Comparison of ENCODE assay signal across 19 cellular contexts in genomic region chr15:31077981-31078380, GRCh38. TPM values are rescaled to one million over a fixed set of nuclear protein-coding genes. Genes with fewer than 3 reads are reported as not detected.
A peak's percentile ranks its signal among the peaks of the same experiment; 100 is the strongest.
DNase-seq lines count a peak whose midpoint lies in the region; ATAC-seq and TF ChIP-seq lines count a peak whose summit lies in the region.
"Had no signal": no experiment of that assay in that cellular context is flagged by ENCODE, and none has a peak within 500 bp of the region (broad histone marks: within the 10 kb centered on the region; RNA-seq: fewer than 3 reads in every experiment).

No MANE protein-coding gene starts in this region.

- no peaks in the 10 kb centered on the region for H4K20me1 ChIP-seq in OCI-LY3 (ENCODE audit: insufficient read depth, low read length)

- H3K36me3 ChIP-seq in right atrium auricular region (no peaks in the 10 kb centered on the region), OCI-LY3 (replicated peaks; ENCODE audit: low read depth, low read length) (no peaks in the 10 kb centered on the region), mesenchymal stem cell (ENCODE audit: control insufficient read depth in 1 of 2, insufficient read depth in 2 of 2, low read depth in 1 of 2, low read length in 2 of 2) (no peaks in the 10 kb centered on the region), rectal smooth muscle tissue (ENCODE audit: control insufficient read depth, insufficient read depth, low read length) (no peaks in the 10 kb centered on the region)

- H3K79me2 ChIP-seq in OCI-LY3 (ENCODE audit: low read length) = no peaks in the 10 kb centered on the region

- no peak overlapping the region for H2BK12ac ChIP-seq in mesenchymal stem cell (ENCODE audit: low read length in 2 of 2)

- H3K27ac ChIP-seq in right atrium auricular region = no peak overlapping the region
- no peak overlapping the region for H3K27ac ChIP-seq in OCI-LY3 (ENCODE audit: low read length)
- H3K27ac ChIP-seq in mesenchymal stem cell (ENCODE audit: low read length, poor library complexity, severe bottlenecking) = no peak overlapping the region
- H3K27ac ChIP-seq in rectal smooth muscle tissue (ENCODE audit: low read depth, low read length) = no peak overlapping the region
- H3K27ac ChIP-seq: HL-60 had no signal

- no peak overlapping the region for H2AFZ ChIP-seq in OCI-LY3 (ENCODE audit: low read depth, low read length)
- no peak overlapping the region for H2AFZ ChIP-seq in mesenchymal stem cell (ENCODE audit: low read depth, low read length)

- H3K4ac ChIP-seq in mesenchymal stem cell (ENCODE audit: low read depth in 1 of 2, low read length in 2 of 2) = no peak overlapping the region

- peaks cover 0 to 6% of the 10 kb centered on the region in 2 donors for H3K4me1 ChIP-seq in right atrium auricular region
- H3K4me1 ChIP-seq in OCI-LY3 (ENCODE audit: low read length) = peaks cover 38% of the 10 kb centered on the region
- peaks cover 16% of the 10 kb centered on the region for H3K4me1 ChIP-seq in mesenchymal stem cell (ENCODE audit: control insufficient read depth, insufficient read depth, low read depth, low read length)
- H3K4me1 ChIP-seq in rectal smooth muscle tissue (ENCODE audit: control insufficient read depth, insufficient read depth, low read length) = no peaks in the 10 kb centered on the region

- no peak overlapping the region for H2BK15ac ChIP-seq in mesenchymal stem cell (ENCODE audit: low read depth, poor library complexity, severe bottlenecking)

- H3K23ac ChIP-seq in mesenchymal stem cell (ENCODE audit: low read length in 2 of 2) = no peak overlapping the region

- H3K79me1 ChIP-seq in mesenchymal stem cell (replicated peaks; ENCODE audit: low read length, poor library complexity, severe bottlenecking) = no peaks in the 10 kb centered on the region

- no peak overlapping the region for H4K8ac ChIP-seq in mesenchymal stem cell (ENCODE audit: low read length)

- peak; percentile 32 for DNase-seq in right atrium auricular region (ENCODE audit: low spot score)
- no peak for DNase-seq in left ventricle myocardium superior
- DNase-seq in mesenchymal stem cell = no peak
- no peak for DNase-seq in effector CD4-positive, alpha-beta T cell
- DNase-seq: ACHN; C1 segment of cervical spinal cord; CD4-positive, alpha-beta memory T cell; DMS153; DMS79 treated with DMSO at 0.1 percent for 48 hours; EL; IMR-90 had no signal

- no peak overlapping the region for H3K9ac ChIP-seq in OCI-LY3 (ENCODE audit: low read length)
- no peak overlapping the region for H3K9ac ChIP-seq in mesenchymal stem cell (ENCODE audit: low read length)
- H3K9ac ChIP-seq in rectal smooth muscle tissue (ENCODE audit: low read length) = peak overlapping the region; percentile 17

- H3K14ac ChIP-seq in mesenchymal stem cell (ENCODE audit: low read length in 2 of 2) = peak overlapping the region in 1 of 2 experiments; percentile 93

- intact Hi-C loops in left ventricle myocardium superior (cut with micrococcal nuclease) = no loop called here

- H2BK120ac ChIP-seq in mesenchymal stem cell (ENCODE audit: low read depth, low read length) = no peak overlapping the region

- H2AK5ac ChIP-seq in mesenchymal stem cell (ENCODE audit: low read length, severe bottlenecking) = no peak overlapping the region

- 87% methylated on average over 6 of the region's 7 CpGs for WGBS in mesenchymal stem cell

- H3K27me3 ChIP-seq in right atrium auricular region (no peaks in the 10 kb centered on the region), OCI-LY3 (ENCODE audit: low read depth, low read length) (no peaks in the 10 kb centered on the region), mesenchymal stem cell (ENCODE audit: control insufficient read depth in 1 of 2, insufficient read depth in 1 of 2, low read length in 2 of 2) (peaks cover 0 to 33% of the 10 kb centered on the region in 2 experiments), rectal smooth muscle tissue (ENCODE audit: control insufficient read depth, insufficient read depth, low read length) (no peaks in the 10 kb centered on the region)

- TF ChIP-seq CTCF in right atrium auricular region (IDR thresholded peaks at IDR 0.05) (no peak), OCI-LY3 (IDR thresholded peaks at IDR 0.05; ENCODE audit: low read depth, low read length) (no peak)

- ATAC-seq in left ventricle myocardium superior (no peak), HG02642 (IDR thresholded peaks at IDR 0.05; ENCODE audit: poor library complexity, unreplicated experiment) (no peak), GM18861 (IDR thresholded peaks at IDR 0.05; ENCODE audit: unreplicated experiment) (no peak)
- ATAC-seq: HCT116 had no signal

- H3K9me3 ChIP-seq in right atrium auricular region = no peaks in the 10 kb centered on the region
- H3K9me3 ChIP-seq in OCI-LY3 (ENCODE audit: insufficient read depth, low read length) = no peaks in the 10 kb centered on the region
- H3K9me3 ChIP-seq in mesenchymal stem cell (ENCODE audit: control insufficient read depth, low read length) = no peaks in the 10 kb centered on the region

- peak overlapping the region; percentile 51 for H3K4me2 ChIP-seq in OCI-LY3 (ENCODE audit: low read length)
- no peak overlapping the region for H3K4me2 ChIP-seq in mesenchymal stem cell (ENCODE audit: low read length, poor library complexity, severe bottlenecking)

- H3K4me3 ChIP-seq in right atrium auricular region (no peak overlapping the region), OCI-LY3 (ENCODE audit: low read length) (no peak overlapping the region), mesenchymal stem cell (ENCODE audit: insufficient read depth in 1 of 2, low read depth in 1 of 2, low read length in 2 of 2) (no peak overlapping the region), rectal smooth muscle tissue (ENCODE audit: low read length) (no peak overlapping the region)

- no peak overlapping the region for H3K18ac ChIP-seq in mesenchymal stem cell (ENCODE audit: low read depth in 1 of 2, low read length in 2 of 2)

- H2BK5ac ChIP-seq in mesenchymal stem cell (ENCODE audit: low read depth, low read length, poor library complexity, severe bottlenecking) = no peak overlapping the region

- H4K91ac ChIP-seq in mesenchymal stem cell (ENCODE audit: low read length) = peak overlapping the region; percentile 73

RNA-seq across cellular contexts. Expression of gene TRPM1, which starts 23.5 kb away (rescaled TPM):
- total RNA-seq in right atrium auricular region (not detected), left ventricle myocardium superior (not detected)
- not detected for polyA plus RNA-seq in mesenchymal stem cell (2013, experiment 1 of 2)
- polyA plus RNA-seq in mesenchymal stem cell (2013, experiment 2 of 2) = not detected
- total RNA-seq: A172; B cell; CD4-positive, alpha-beta memory T cell; IMR-90 had no signal
- polyA plus RNA-seq: CD4-positive, alpha-beta memory T cell; IMR-90 had no signal
